Comparison of ENCODE assay signal across 1 cellular context in the genomic region with DNA sequence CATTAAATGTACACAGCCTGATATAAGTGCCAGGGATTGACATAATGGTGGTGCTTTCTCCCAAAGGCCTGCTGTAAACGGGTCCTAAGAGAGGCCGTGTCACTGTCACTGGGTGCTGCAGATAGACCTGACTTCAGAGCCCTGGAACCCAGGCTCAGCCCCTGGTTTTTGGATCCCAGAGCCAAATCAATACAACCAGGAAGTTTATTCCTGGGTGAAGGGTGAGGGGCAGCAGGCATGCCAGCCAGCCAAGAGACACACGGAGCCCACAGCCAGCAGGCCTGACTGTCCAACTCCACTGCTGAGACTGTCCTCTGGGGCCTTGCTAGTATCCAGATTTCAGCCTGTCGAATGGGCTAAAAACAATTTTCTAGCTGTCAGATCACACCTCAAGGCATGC.
TF ChIP-seq lines count a peak whose summit lies in the region.

No MANE protein-coding gene starts in this region.

TF ChIP-seq in K562, 482 proteins besides CTCF, POLR2A, EP300 and RAD21:
- TF ChIP-seq ZNF445 (CRISPR knock-in tag; IDR thresholded peaks at IDR 0.05; ENCODE audit: low read depth): no peak
- TF ChIP-seq HIVEP1 (CRISPR knock-in tag; IDR thresholded peaks at IDR 0.05): no peak
- no peak for TF ChIP-seq NCOR1 (IDR thresholded peaks at IDR 0.05)
- TF ChIP-seq EZH2 (IDR thresholded peaks at IDR 0.05; ENCODE audit: borderline replicate concordance, low read depth, low read length): no peak
- TF ChIP-seq KDM2B (CRISPR knock-in tag; IDR thresholded peaks at IDR 0.05): no peak
- no peak for TF ChIP-seq NR4A1 (CRISPR knock-in tag; IDR thresholded peaks at IDR 0.05)
- TF ChIP-seq NR4A1 (tag; IDR thresholded peaks at IDR 0.05): no peak
- TF ChIP-seq, protein P1, sequence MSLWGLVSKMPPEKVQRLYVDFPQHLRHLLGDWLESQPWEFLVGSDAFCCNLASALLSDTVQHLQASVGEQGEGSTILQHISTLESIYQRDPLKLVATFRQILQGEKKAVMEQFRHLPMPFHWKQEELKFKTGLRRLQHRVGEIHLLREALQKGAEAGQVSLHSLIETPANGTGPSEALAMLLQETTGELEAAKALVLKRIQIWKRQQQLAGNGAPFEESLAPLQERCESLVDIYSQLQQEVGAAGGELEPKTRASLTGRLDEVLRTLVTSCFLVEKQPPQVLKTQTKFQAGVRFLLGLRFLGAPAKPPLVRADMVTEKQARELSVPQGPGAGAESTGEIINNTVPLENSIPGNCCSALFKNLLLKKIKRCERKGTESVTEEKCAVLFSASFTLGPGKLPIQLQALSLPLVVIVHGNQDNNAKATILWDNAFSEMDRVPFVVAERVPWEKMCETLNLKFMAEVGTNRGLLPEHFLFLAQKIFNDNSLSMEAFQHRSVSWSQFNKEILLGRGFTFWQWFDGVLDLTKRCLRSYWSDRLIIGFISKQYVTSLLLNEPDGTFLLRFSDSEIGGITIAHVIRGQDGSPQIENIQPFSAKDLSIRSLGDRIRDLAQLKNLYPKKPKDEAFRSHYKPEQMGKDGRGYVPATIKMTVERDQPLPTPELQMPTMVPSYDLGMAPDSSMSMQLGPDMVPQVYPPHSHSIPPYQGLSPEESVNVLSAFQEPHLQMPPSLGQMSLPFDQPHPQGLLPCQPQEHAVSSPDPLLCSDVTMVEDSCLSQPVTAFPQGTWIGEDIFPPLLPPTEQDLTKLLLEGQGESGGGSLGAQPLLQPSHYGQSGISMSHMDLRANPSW (CRISPR knock-in tag; IDR thresholded peaks at IDR 0.05): no peak
- no peak for TF ChIP-seq ZNF586 (CRISPR knock-in tag; conservative IDR thresholded peaks at IDR 0.05)
- TF ChIP-seq, protein P2, sequence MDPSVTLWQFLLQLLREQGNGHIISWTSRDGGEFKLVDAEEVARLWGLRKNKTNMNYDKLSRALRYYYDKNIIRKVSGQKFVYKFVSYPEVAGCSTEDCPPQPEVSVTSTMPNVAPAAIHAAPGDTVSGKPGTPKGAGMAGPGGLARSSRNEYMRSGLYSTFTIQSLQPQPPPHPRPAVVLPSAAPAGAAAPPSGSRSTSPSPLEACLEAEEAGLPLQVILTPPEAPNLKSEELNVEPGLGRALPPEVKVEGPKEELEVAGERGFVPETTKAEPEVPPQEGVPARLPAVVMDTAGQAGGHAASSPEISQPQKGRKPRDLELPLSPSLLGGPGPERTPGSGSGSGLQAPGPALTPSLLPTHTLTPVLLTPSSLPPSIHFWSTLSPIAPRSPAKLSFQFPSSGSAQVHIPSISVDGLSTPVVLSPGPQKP (CRISPR knock-in tag; IDR thresholded peaks at IDR 0.05): no peak
- no peak for TF ChIP-seq HMG20B (CRISPR knock-in tag; IDR thresholded peaks at IDR 0.05)
- TF ChIP-seq, protein P3, sequence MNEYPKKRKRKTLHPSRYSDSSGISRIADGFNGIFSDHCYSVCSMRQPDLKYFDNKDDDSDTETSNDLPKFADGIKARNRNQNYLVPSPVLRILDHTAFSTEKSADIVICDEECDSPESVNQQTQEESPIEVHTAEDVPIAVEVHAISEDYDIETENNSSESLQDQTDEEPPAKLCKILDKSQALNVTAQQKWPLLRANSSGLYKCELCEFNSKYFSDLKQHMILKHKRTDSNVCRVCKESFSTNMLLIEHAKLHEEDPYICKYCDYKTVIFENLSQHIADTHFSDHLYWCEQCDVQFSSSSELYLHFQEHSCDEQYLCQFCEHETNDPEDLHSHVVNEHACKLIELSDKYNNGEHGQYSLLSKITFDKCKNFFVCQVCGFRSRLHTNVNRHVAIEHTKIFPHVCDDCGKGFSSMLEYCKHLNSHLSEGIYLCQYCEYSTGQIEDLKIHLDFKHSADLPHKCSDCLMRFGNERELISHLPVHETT (CRISPR knock-in tag; conservative IDR thresholded peaks at IDR 0.05 in 1 of 2, IDR thresholded peaks at IDR 0.05 in 1 of 2): no peak
- no peak for TF ChIP-seq NBN (IDR thresholded peaks at IDR 0.05; ENCODE audit: low read depth)
- no peak for TF ChIP-seq HDAC8 (tag; IDR thresholded peaks at IDR 0.05)
- no peak for TF ChIP-seq SRSF9 (IDR thresholded peaks at IDR 0.05; ENCODE audit: borderline replicate concordance, low read depth, low read length)
- no peak for TF ChIP-seq ESRRA (IDR thresholded peaks at IDR 0.05; ENCODE audit: borderline replicate concordance, low read depth)
- TF ChIP-seq, protein P4, sequence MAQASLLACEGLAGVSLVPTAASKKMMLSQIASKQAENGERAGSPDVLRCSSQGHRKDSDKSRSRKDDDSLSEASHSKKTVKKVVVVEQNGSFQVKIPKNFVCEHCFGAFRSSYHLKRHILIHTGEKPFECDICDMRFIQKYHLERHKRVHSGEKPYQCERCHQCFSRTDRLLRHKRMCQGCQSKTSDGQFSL (CRISPR knock-in tag; IDR thresholded peaks at IDR 0.05): no peak
- TF ChIP-seq, protein P4 (tag; IDR thresholded peaks at IDR 0.05): no peak
